ENCODE assay signal across 21 cellular contexts in the genomic region with DNA sequence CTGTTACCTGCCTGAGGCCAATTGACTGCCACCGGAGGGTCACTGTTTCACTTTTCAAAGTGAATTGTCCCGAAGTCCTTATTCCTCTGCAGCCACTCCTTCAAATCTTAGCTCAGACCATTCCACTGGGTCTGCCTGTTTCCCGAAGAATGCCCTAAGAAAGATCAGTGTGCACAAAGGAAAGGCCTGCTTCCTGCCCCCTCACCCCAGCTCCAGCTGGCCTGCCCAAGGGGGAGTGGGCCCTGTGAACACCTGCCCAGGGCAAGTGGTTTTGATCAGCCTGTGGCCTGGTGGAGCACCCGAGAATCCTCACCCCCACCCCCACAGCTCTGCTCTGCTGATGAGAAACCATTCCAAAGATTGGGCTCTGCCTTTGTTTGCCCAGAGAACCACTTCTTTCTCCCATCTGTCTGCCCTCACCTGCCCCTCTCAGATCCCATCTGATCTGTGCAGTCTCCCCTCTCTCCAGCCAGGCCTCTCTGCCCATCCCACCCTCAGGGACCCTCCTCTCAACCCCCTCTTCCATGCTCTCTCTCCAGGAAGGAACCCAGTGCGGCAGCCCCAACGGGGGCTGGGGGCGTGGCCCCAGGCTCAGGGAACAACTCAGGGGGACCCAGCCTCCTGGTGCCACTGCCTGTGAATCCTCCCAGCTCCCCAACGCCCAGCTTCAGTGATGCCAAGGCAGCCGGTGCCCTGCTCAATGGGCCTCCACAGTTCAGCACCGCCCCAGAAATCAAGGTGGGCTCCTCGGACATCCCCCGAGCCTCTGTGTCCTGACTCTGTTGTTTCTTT. TPM values are rescaled to one million over a fixed set of nuclear protein-coding genes. Genes with fewer than 3 reads are reported as not detected.
DNase-seq lines count a peak whose midpoint lies in the region; ATAC-seq lines count a peak whose summit lies in the region.
"Had no signal": no experiment of that assay in that cellular context is flagged by ENCODE, and none has a peak within 500 bp of the region (broad histone marks: within the 10 kb centered on the region; RNA-seq: fewer than 3 reads in every experiment).

No MANE protein-coding gene starts in this region.

- POLR2A ChIA-PET in naive thymus-derived CD8-positive, alpha-beta T cell (lab: Charles Lee): interaction anchor here (0.6 to 5.4 kb wide), 3 partner anchors 10 to 14 kb away, joined by 3 to 36 read pairs (median 10); partner anchors contain the start of genes CNOT3 and LENG1

- no peak overlapping the region for H3K4me3 Mint-ChIP-seq in stimulated activated naive CD8-positive, alpha-beta T cell treated with anti-CD3 and anti-CD28 coated beads, Interleukin-15, amount 100 ng/mL, for 72 hours
- H3K4me3 Mint-ChIP-seq in activated T-helper 17 cell treated with anti-CD3 and anti-CD28 coated beads, Interleukin-2, amount 50 U/mL, for 72 hours: no peak overlapping the region
- H3K4me3 Mint-ChIP-seq in naive thymus-derived CD8-positive, alpha-beta T cell: no peak overlapping the region

- H3K27ac Mint-ChIP-seq in stimulated activated naive CD8-positive, alpha-beta T cell treated with anti-CD3 and anti-CD28 coated beads, Interleukin-15, amount 100 ng/mL, for 72 hours: peak overlapping the region; percentile 40 to 68
- peak overlapping the region; percentile 46 for H3K27ac Mint-ChIP-seq in activated T-helper 17 cell treated with anti-CD3 and anti-CD28 coated beads, Interleukin-2, amount 50 U/mL, for 72 hours
- H3K27ac Mint-ChIP-seq in naive thymus-derived CD8-positive, alpha-beta T cell: peak overlapping the region in 9 of 10 donors; percentile 25 to 88 (median 52)

- ATAC-seq in stimulated activated naive CD8-positive, alpha-beta T cell treated with anti-CD3 and anti-CD28 coated beads, Interleukin-15, amount 100 ng/mL, for 72 hours: no peak
- no peak for ATAC-seq in stimulated activated naive CD8-positive, alpha-beta T cell treated with anti-CD3 and anti-CD28 coated beads, Interleukin-15, Interleukin-2, amounts not matched to agents 100 U/mL and 50 U/mL, for 24 hours
- no peak for ATAC-seq in activated T-helper 17 cell treated with anti-CD3 and anti-CD28 coated beads, Interleukin-2, amount 50 U/mL, for 72 hours (replicated peaks)
- no peak for ATAC-seq in naive thymus-derived CD8-positive, alpha-beta T cell
- ATAC-seq in GM21515 (IDR thresholded peaks at IDR 0.05; ENCODE audit: unreplicated experiment): no peak

- H3K27me3 Mint-ChIP-seq in stimulated activated naive CD8-positive, alpha-beta T cell treated with anti-CD3 and anti-CD28 coated beads, Interleukin-15, amount 100 ng/mL, for 72 hours: no peaks in the 10 kb centered on the region
- no peaks in the 10 kb centered on the region for H3K27me3 Mint-ChIP-seq in activated T-helper 17 cell treated with anti-CD3 and anti-CD28 coated beads, Interleukin-2, amount 50 U/mL, for 72 hours
- H3K27me3 Mint-ChIP-seq in naive thymus-derived CD8-positive, alpha-beta T cell: no peaks in the 10 kb centered on the region

- no peaks in the 10 kb centered on the region for H3K9me3 Mint-ChIP-seq in stimulated activated naive CD8-positive, alpha-beta T cell treated with anti-CD3 and anti-CD28 coated beads, Interleukin-15, amount 100 ng/mL, for 72 hours
- H3K9me3 Mint-ChIP-seq in activated T-helper 17 cell treated with anti-CD3 and anti-CD28 coated beads, Interleukin-2, amount 50 U/mL, for 72 hours: no peaks in the 10 kb centered on the region
- H3K9me3 Mint-ChIP-seq in naive thymus-derived CD8-positive, alpha-beta T cell: no peaks in the 10 kb centered on the region

- H3K4me1 Mint-ChIP-seq in stimulated activated naive CD8-positive, alpha-beta T cell treated with anti-CD3 and anti-CD28 coated beads, Interleukin-15, amount 100 ng/mL, for 72 hours: peaks cover 24% of the 10 kb centered on the region
- peaks cover 10% of the 10 kb centered on the region for H3K4me1 Mint-ChIP-seq in activated T-helper 17 cell treated with anti-CD3 and anti-CD28 coated beads, Interleukin-2, amount 50 U/mL, for 72 hours
- peaks cover 9 to 30% (median 23%) of the 10 kb centered on the region in 4 donors for H3K4me1 Mint-ChIP-seq in naive thymus-derived CD8-positive, alpha-beta T cell

- peaks cover 95% of the 10 kb centered on the region for H3K36me3 Mint-ChIP-seq in activated T-helper 17 cell treated with anti-CD3 and anti-CD28 coated beads, Interleukin-2, amount 50 U/mL, for 72 hours (ENCODE audit: low read depth)
- H3K36me3 Mint-ChIP-seq in naive thymus-derived CD8-positive, alpha-beta T cell: peaks cover 0 to 86% (median 2%) of the 10 kb centered on the region in 3 donors

- no peak for DNase-seq in stimulated activated naive CD8-positive, alpha-beta T cell treated with anti-CD3 and anti-CD28 coated beads, Interleukin-15, amount 100 ng/mL, for 72 hours
- no peak for DNase-seq in stimulated activated naive CD8-positive, alpha-beta T cell treated with anti-CD3 and anti-CD28 coated beads, Interleukin-15, Interleukin-2, amounts not matched to agents 100 U/mL and 50 U/mL, for 24 hours
- no peak for DNase-seq in naive thymus-derived CD8-positive, alpha-beta T cell
- DNase-seq in stimulated activated CD4-positive, alpha-beta T cell treated with anti-CD3 and anti-CD28 coated beads, Interleukin-2, amount 100 ng/mL, for 48 hours: no peak
- DNase-seq in stimulated activated CD4-positive, alpha-beta T cell treated with anti-CD3 and anti-CD28 coated beads, Interleukin-15, amount 100 ng/mL, for 24 hours: no peak
- DNase-seq: ACHN; AML-193; Caco-2; EL; Karpas-422; MM.1S; NCI-H1417; NCI-H1930; NCI-H2171; NCI-H446; NK-92 treated with Interleukin-12 subunit alpha and Interleukin-12 subunit beta, amount 100 ng/mL, for 24 hours; SHP77 treated with DMSO at 0.1 percent for 48 hours had no signal

RNA-seq across cellular contexts. Expression of gene LENG1, which starts 10.3 kb away (rescaled TPM):
- 1 to 10 TPM; 2.8 to 3.8 TPM for total RNA-seq in activated T-helper 17 cell treated with anti-CD3 and anti-CD28 coated beads, Interleukin-2, amount 50 U/mL, for 72 hours
- total RNA-seq in naive thymus-derived CD8-positive, alpha-beta T cell: 10 to 100 TPM; 18.5 to 20.5 TPM
- polyA plus RNA-seq in naive thymus-derived CD8-positive, alpha-beta T cell: 10 to 100 TPM in 1 of 3 donors, 1 to 10 TPM in 2; 7.7 to 13.9 (median 9.3) TPM

RNA-seq across cellular contexts. Expression of gene CNOT3, which starts 11.7 kb away (rescaled TPM):
- total RNA-seq in activated T-helper 17 cell treated with anti-CD3 and anti-CD28 coated beads, Interleukin-2, amount 50 U/mL, for 72 hours: 10 to 100 TPM; 51.4 to 61.4 TPM
- 10 to 100 TPM; 65.0 to 71.4 TPM for total RNA-seq in naive thymus-derived CD8-positive, alpha-beta T cell
- 10 to 100 TPM in 1 of 3 donors, 1 to 10 TPM in 2; 6.6 to 14.5 (median 7.9) TPM for polyA plus RNA-seq in naive thymus-derived CD8-positive, alpha-beta T cell

RNA-seq across cellular contexts. Expression of gene TMC4, which starts 23.7 kb away (rescaled TPM):
- total RNA-seq in activated T-helper 17 cell treated with anti-CD3 and anti-CD28 coated beads, Interleukin-2, amount 50 U/mL, for 72 hours: 1 to 10 TPM; 1.0 to 1.1 TPM
- total RNA-seq in naive thymus-derived CD8-positive, alpha-beta T cell: not detected
- polyA plus RNA-seq in naive thymus-derived CD8-positive, alpha-beta T cell: under 1 TPM in 1 of 3 donors, not detected in 2; 0.13 TPM
- total RNA-seq: H4, OCI-LY7 had no signal

RNA-seq across cellular contexts. Expression of gene PRPF31, which starts 33.7 kb away (rescaled TPM):
- total RNA-seq in activated T-helper 17 cell treated with anti-CD3 and anti-CD28 coated beads, Interleukin-2, amount 50 U/mL, for 72 hours: 10 to 100 TPM; 56.4 to 99.2 TPM
- total RNA-seq in naive thymus-derived CD8-positive, alpha-beta T cell: 10 to 100 TPM; 76.4 to 86.8 TPM
- polyA plus RNA-seq in naive thymus-derived CD8-positive, alpha-beta T cell: 10 to 100 TPM; 64.0 to 82.4 (median 80.8) TPM

RNA-seq across cellular contexts. Expression of gene TFPT, which starts 33.8 kb away (rescaled TPM):
- total RNA-seq in activated T-helper 17 cell treated with anti-CD3 and anti-CD28 coated beads, Interleukin-2, amount 50 U/mL, for 72 hours: 10 to 100 TPM; 31.4 to 47.3 TPM
- total RNA-seq in naive thymus-derived CD8-positive, alpha-beta T cell: 10 to 100 TPM; 14.2 to 16.8 TPM
- polyA plus RNA-seq in naive thymus-derived CD8-positive, alpha-beta T cell: 10 to 100 TPM; 17.4 to 24.4 (median 23.0) TPM

Comparison
In these comparisons a context has a peak if more than half of its experiments do, and no peak if none do; other contexts are left out.
1. RNA of gene LENG1, which starts 10.3 kb away (total RNA-seq): 18.5 to 20.5 TPM in naive thymus-derived CD8-positive, alpha-beta T cell; 2.8 to 3.8 TPM in activated T-helper 17 cell treated with anti-CD3 and anti-CD28 coated beads, Interleukin-2, amount 50 U/mL, for 72 hours; every median in the first group is over 4 times any median in the second.
2. Peak in every context shown above with its lines, with median percentiles within 50 percentile points of each other: H3K27ac Mint-ChIP-seq.